26 cellular contexts compared by ENCODE assay signal in genomic region chr13:107497661-107498060, GRCh38.
"Had no signal": no experiment of that assay in that cellular context is flagged by ENCODE, and none has a peak within 500 bp of the region (broad histone marks: within the 10 kb centered on the region; RNA-seq: fewer than 3 reads in every experiment).

No MANE protein-coding gene starts in this region.

- H3K27me3 ChIP-seq: stomach, suprapubic skin, testis, thyroid gland, tibial artery, tibial nerve, transverse colon, upper lobe of left lung, upper lobe of right lung, uterus, vagina had no signal

- ATAC-seq: stimulated activated effector memory CD8-positive, alpha-beta T cell treated with anti-CD3 and anti-CD28 coated beads, Interleukin-12 subunit alpha, Interleukin-12 subunit beta, amount 100 ng/mL, for 72 hours; stimulated activated memory B cell treated with anti-CD40 and anti-IgM and Interleukin-4, amounts not matched to agents 10 μg/mL and 1 μg/mL and 100 μg/mL, for 72 hours; stimulated activated naive B cell treated with anti-CD40 and anti-IgM and Interleukin-4, amounts not matched to agents 10 μg/mL and 1 μg/mL and 100 μg/mL, for 72 hours; stimulated activated naive CD8-positive, alpha-beta T cell treated with anti-CD3 and anti-CD28 coated beads, Interleukin-15, amount 100 ng/mL, for 72 hours; stimulated activated naive CD8-positive, alpha-beta T cell treated with anti-CD3 and anti-CD28 coated beads, Interleukin-15, Interleukin-2, amounts not matched to agents 100 U/mL and 50 U/mL, for 24 hours; upper lobe of right lung had no signal

- H3K36me3 ChIP-seq: stomach, suprapubic skin, thoracic aorta, thyroid gland, tibial artery, tibial nerve, transverse colon, upper lobe of left lung, upper lobe of right lung, uterus, vagina had no signal

- H3K4me3 ChIP-seq: stomach, suprapubic skin, testis, thoracic aorta, thyroid gland, tibial artery, tibial nerve, transverse colon, upper lobe of left lung, upper lobe of right lung, uterus, vagina had no signal

- H3K9me3 ChIP-seq: stomach, suprapubic skin, testis, thoracic aorta, thyroid gland, tibial artery, tibial nerve, transverse colon, upper lobe of left lung, upper lobe of right lung, uterus, vagina had no signal

- H3K27ac ChIP-seq: stomach, suprapubic skin, testis, thoracic aorta, thyroid gland, tibial artery, tibial nerve, transverse colon, upper lobe of left lung, upper lobe of right lung, uterus, vagina had no signal

- H3K4me1 ChIP-seq: stomach, suprapubic skin, testis, thyroid gland, tibial artery, tibial nerve, transverse colon, upper lobe of left lung, upper lobe of right lung, uterus, vagina had no signal

- DNase-seq: stimulated activated CD4-positive, alpha-beta T cell treated with anti-CD3 and anti-CD28 coated beads, Interleukin-2, amount 100 ng/mL, for 48 hours; stimulated activated CD4-positive, alpha-beta T cell treated with anti-CD3 and anti-CD28 coated beads, Interleukin-4, amount 100 ng/mL, for 1 hour; stimulated activated CD4-positive, alpha-beta T cell treated with anti-CD3 and anti-CD28 coated beads, Interleukin-4, amount 100 ng/mL, for 24 hours; stimulated activated CD4-positive, alpha-beta T cell treated with anti-CD3 and anti-CD28 coated beads, Interleukin-4, amount 100 ng/mL, for 4 hours; stimulated activated CD8-positive, alpha-beta memory T cell treated with anti-CD3 and anti-CD28 coated beads, Interleukin-4, amount 100 ng/mL, for 48 hours; stimulated activated naive B cell treated with anti-CD40 and anti-IgM and Interleukin-4, amounts not matched to agents 10 μg/mL and 1 μg/mL and 100 μg/mL, for 72 hours; stimulated activated naive CD4-positive, alpha-beta T cell; stimulated activated naive CD4-positive, alpha-beta T cell treated with Interleukin-2 at 50 U/mL for 16 hours; stimulated activated naive CD8-positive, alpha-beta T cell treated with anti-CD3 and anti-CD28 coated beads, Interleukin-15, amount 100 ng/mL, for 72 hours; stimulated activated naive CD8-positive, alpha-beta T cell treated with anti-CD3 and anti-CD28 coated beads, Interleukin-15, Interleukin-2, amounts not matched to agents 100 U/mL and 50 U/mL, for 24 hours; stomach; substantia nigra; testis; thyroid gland; tibial artery; transverse colon; trophoblast cell; upper lobe of left lung; upper lobe of right lung; uterus had no signal
